ENCODE assay signal across 21 cellular contexts in the genomic region with DNA sequence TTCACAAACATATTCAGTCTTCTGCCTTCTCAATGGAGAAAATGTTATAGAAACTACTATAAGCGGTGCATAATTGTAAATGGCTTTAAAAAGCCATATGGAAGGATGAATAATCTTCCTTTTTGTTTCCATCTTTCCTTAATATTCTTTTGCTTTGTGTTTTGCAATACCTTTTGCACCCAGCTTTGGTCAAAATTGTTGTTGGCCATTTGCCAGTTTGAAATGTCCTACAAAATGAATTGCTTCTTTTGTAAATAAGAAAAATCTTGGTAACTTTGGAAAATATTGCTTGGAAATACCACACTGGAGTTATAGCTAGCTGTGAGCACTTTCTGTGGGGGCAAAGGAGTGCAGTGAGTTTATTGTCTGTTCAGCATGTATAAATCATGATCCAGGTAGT.
DNase-seq lines count a peak whose midpoint lies in the region; TF ChIP-seq lines count a peak whose summit lies in the region.
"Had no signal": no experiment of that assay in that cellular context is flagged by ENCODE, and none has a peak within 500 bp of the region (broad histone marks: within the 10 kb centered on the region; RNA-seq: fewer than 3 reads in every experiment).

No MANE protein-coding gene starts in this region.

- no peak overlapping the region for H3K27ac Mint-ChIP-seq in CD4-positive, alpha-beta memory T cell
- H3K27ac Mint-ChIP-seq: CD8-positive, alpha-beta T cell; GM23338; H9 had no signal

- H3K27me3 ChIP-seq in CD4-positive, alpha-beta memory T cell (ENCODE audit: insufficient read depth, low read length) = no peaks in the 10 kb centered on the region
- H3K27me3 ChIP-seq: MG63 had no signal

- no peak for TF ChIP-seq CTCF in cardiac fibroblast (IDR thresholded peaks at IDR 0.05; ENCODE audit: low read depth, low read length)
- TF ChIP-seq CTCF in fibroblast of mammary gland (conservative IDR thresholded peaks at IDR 0.05; ENCODE audit: control insufficient read depth, insufficient read depth, low read depth, low read length) = no peak

- no peak overlapping the region for H3K27ac ChIP-seq in CD4-positive, alpha-beta memory T cell (ENCODE audit: low read depth, low read length)
- H3K27ac ChIP-seq: RWPE1 had no signal

- H3K36me3 ChIP-seq in CD4-positive, alpha-beta memory T cell (ENCODE audit: insufficient read depth, low read length) = no peaks in the 10 kb centered on the region
- H3K36me3 ChIP-seq: MG63 had no signal

- H3K9me3 ChIP-seq in CD4-positive, alpha-beta memory T cell (ENCODE audit: control insufficient read depth in 1 of 2, low read length in 2 of 2) = no peaks in the 10 kb centered on the region
- H3K9me3 ChIP-seq: MG63 had no signal

- H3K27me3 Mint-ChIP-seq in CD4-positive, alpha-beta memory T cell = no peaks in the 10 kb centered on the region

- intact Hi-C loops in CD4-positive, alpha-beta memory T cell (cut with micrococcal nuclease) = no loop called here
- intact Hi-C loops in head of caudate nucleus (cut with DNase I) = no loop called here

- H3K9me3 Mint-ChIP-seq in CD4-positive, alpha-beta memory T cell = peaks cover 0 to 4% (median under 1%) of the 10 kb centered on the region in 8 donors
- H3K9me3 Mint-ChIP-seq: CD8-positive, alpha-beta T cell; GM23338; H9 had no signal

- POLR2A ChIA-PET in CD4-positive, alpha-beta memory T cell (lab: Charles Lee; ENCODE audit: partially characterized antibody) = no interaction called here

- H3K4me1 Mint-ChIP-seq in CD4-positive, alpha-beta memory T cell = no peaks in the 10 kb centered on the region

- CTCF ChIA-PET in CD4-positive, alpha-beta memory T cell (lab: Charles Lee; ENCODE audit: partially characterized antibody) = no interaction called here

- H3K4me1 ChIP-seq in CD4-positive, alpha-beta memory T cell (ENCODE audit: insufficient read depth, low read length) = no peaks in the 10 kb centered on the region

- H3K4me3 ChIP-seq in cardiac fibroblast (replicated peaks in 1 of 2; ENCODE audit: low read depth in 2 of 2, low read length in 2 of 2) (no peak overlapping the region), fibroblast of mammary gland (ENCODE audit: control insufficient read depth, low read depth, low read length) (no peak overlapping the region)
- H3K4me3 ChIP-seq in CD4-positive, alpha-beta memory T cell (ENCODE audit: low read length in 2 of 2) = no peak overlapping the region
- H3K4me3 ChIP-seq: GM23338, MG63 had no signal

- DNase-seq in cardiac fibroblast (ENCODE audit: low read depth in 2 of 2) = peak; percentile 25 to 46
- DNase-seq in fibroblast of mammary gland (ENCODE audit: low read depth) = peak; percentile 23
- peak; percentile 29 for DNase-seq in iris pigment epithelial cell (ENCODE audit: low read depth)
- DNase-seq in smooth muscle cell of the brain vasculature (ENCODE audit: low read depth, low spot score) = peak; percentile 13
- no peak for DNase-seq in EL
- DNase-seq in CD4-positive, alpha-beta memory T cell = no peak
- no peak for DNase-seq in head of caudate nucleus
- DNase-seq: C1 segment of cervical spinal cord; CD8-positive, alpha-beta T cell; DND-41; H9; KBM-7; MG63; NCI-H1105 treated with DMSO at 0.1 percent for 48 hours; NCI-H146; NCI-H2029; NCI-H446 treated with DMSO at 0.1 percent for 48 hours; NCI-H526 treated with DMSO at 0.1 percent for 48 hours; SHP77 had no signal

- no peaks in the 10 kb centered on the region for H3K36me3 Mint-ChIP-seq in CD4-positive, alpha-beta memory T cell
- H3K36me3 Mint-ChIP-seq: CD8-positive, alpha-beta T cell had no signal

- no peak overlapping the region for H3K4me3 Mint-ChIP-seq in CD4-positive, alpha-beta memory T cell
- H3K4me3 Mint-ChIP-seq: CD8-positive, alpha-beta T cell; GM23338; H9 had no signal

Comparison
In these comparisons a context has a peak if more than half of its experiments do, and no peak if none do; other contexts are left out.
1. DNase-seq: peak in cardiac fibroblast (2 of 2), fibroblast of mammary gland (single experiment), iris pigment epithelial cell (single experiment) and smooth muscle cell of the brain vasculature (single experiment); none in EL (single experiment), CD4-positive, alpha-beta memory T cell (0 of 5) and head of caudate nucleus (0 of 42).